8 cellular contexts compared by ENCODE assay signal in genomic region chr4:2441393-2442174, GRCh38. TPM values are rescaled to one million over a fixed set of nuclear protein-coding genes. Genes with fewer than 3 reads are reported as not detected.
DNase-seq lines count a peak whose midpoint lies in the region; ATAC-seq and TF ChIP-seq lines count a peak whose summit lies in the region.

No MANE protein-coding gene starts in this region.

- H3K36me3 ChIP-seq in CD8-positive, alpha-beta memory T cell (ENCODE audit: insufficient read depth, low read length): no peaks in the 10 kb centered on the region
- no peaks in the 10 kb centered on the region for H3K36me3 ChIP-seq in cardiac muscle cell

- peak overlapping the region in 2 of 8 donors; percentile 15 to 89 for H3K27ac Mint-ChIP-seq in CD8-positive, alpha-beta memory T cell

- no peak overlapping the region for H3K4me3 ChIP-seq in CD8-positive, alpha-beta memory T cell (ENCODE audit: low read length)
- no peak overlapping the region for H3K4me3 ChIP-seq in cardiac muscle cell

- POLR2A ChIA-PET in CD8-positive, alpha-beta memory T cell (lab: Charles Lee): interaction anchor here (0.7 kb wide), 1 partner anchor 221 kb away, joined by 7 read pairs; no protein-coding TSS in a partner anchor

- peak; percentile 69 for ATAC-seq in GM19328 (IDR thresholded peaks at IDR 0.05; ENCODE audit: unreplicated experiment)
- ATAC-seq in GM21717 (IDR thresholded peaks at IDR 0.05; ENCODE audit: unreplicated experiment): no peak

- peak overlapping the region in 1 of 7 donors; percentile 80 for H3K4me3 Mint-ChIP-seq in CD8-positive, alpha-beta memory T cell

- H3K9me3 ChIP-seq in CD8-positive, alpha-beta memory T cell (ENCODE audit: low read length): no peaks in the 10 kb centered on the region
- no peaks in the 10 kb centered on the region for H3K9me3 ChIP-seq in cardiac muscle cell (ENCODE audit: low read depth)

- H3K4me1 Mint-ChIP-seq in CD8-positive, alpha-beta memory T cell: peaks cover 0 to 4% (median 2%) of the 10 kb centered on the region in 3 donors

- H3K27me3 ChIP-seq in CD8-positive, alpha-beta memory T cell (ENCODE audit: insufficient read depth, low read length, poor library complexity, severe bottlenecking): no peaks in the 10 kb centered on the region
- H3K27me3 ChIP-seq in cardiac muscle cell: no peaks in the 10 kb centered on the region

- no peak overlapping the region for H3K27ac ChIP-seq in CD8-positive, alpha-beta memory T cell (ENCODE audit: low read depth, low read length)
- no peak overlapping the region for H3K27ac ChIP-seq in cardiac muscle cell

- CTCF ChIA-PET in CD8-positive, alpha-beta memory T cell (lab: Charles Lee): interaction anchor here (0.7 to 6.1 kb wide), 13 partner anchors 10 to 233 kb away, joined by 3 to 39 read pairs (median 3); partner anchors contain the start of genes CFAP99, MXD4 and ZFYVE28

- peak; percentile 58 to 82 (median 66) for DNase-seq in CD8-positive, alpha-beta memory T cell
- DNase-seq in HPDE6-E6E7 (ENCODE audit: extremely low spot score): peak; percentile 61
- DNase-seq in RPMI8226: peak; percentile 84
- peak; percentile 60 for DNase-seq in activated effector memory CD4-positive, alpha-beta T cell treated with Interleukin-2 at 50 U/mL for 16 hours
- DNase-seq in cardiac muscle cell (ENCODE audit: low read depth in 1 of 2, low spot score in 1 of 2): peak; percentile 69 to 83
- peak; percentile 59 for DNase-seq in stimulated activated CD4-positive, alpha-beta T cell treated with anti-CD3 and anti-CD28 coated beads, Interleukin-12 subunit alpha, Interleukin-12 subunit beta, amount 100 ng/mL, for 4 hours

- TF ChIP-seq CTCF in cardiac muscle cell (IDR thresholded peaks at IDR 0.05; ENCODE audit: low read depth, low read length): peak; percentile 87

- H3K36me3 Mint-ChIP-seq in CD8-positive, alpha-beta memory T cell: no peaks in the 10 kb centered on the region

- no peaks in the 10 kb centered on the region for H3K27me3 Mint-ChIP-seq in CD8-positive, alpha-beta memory T cell

- peaks cover 3% of the 10 kb centered on the region for H3K4me1 ChIP-seq in CD8-positive, alpha-beta memory T cell (ENCODE audit: insufficient read depth, low read length)
- H3K4me1 ChIP-seq in cardiac muscle cell (ENCODE audit: low read depth): no peaks in the 10 kb centered on the region

- H3K9me3 Mint-ChIP-seq in CD8-positive, alpha-beta memory T cell: no peaks in the 10 kb centered on the region

RNA-seq across cellular contexts. Expression of gene CFAP99, which starts 22.8 kb away (rescaled TPM):
- under 1 TPM in 1 of 2 experiments, not detected in 1; 0.07 TPM for total RNA-seq in CD8-positive, alpha-beta memory T cell
- not detected for polyA plus RNA-seq in CD8-positive, alpha-beta memory T cell
- total RNA-seq in cardiac muscle cell: not detected in 2 replicates
- 0.10 TPM in 1 of 2 replicates, not detected in the other for polyA plus RNA-seq in cardiac muscle cell

RNA-seq across cellular contexts. Expression of gene ZFYVE28, which starts 23.1 kb away (rescaled TPM):
- total RNA-seq in CD8-positive, alpha-beta memory T cell: 10 to 100 TPM; 12.9 to 13.2 TPM
- polyA plus RNA-seq in CD8-positive, alpha-beta memory T cell: 14.8 TPM
- total RNA-seq in cardiac muscle cell: 2.7 and 4.0 TPM in 2 replicates
- polyA plus RNA-seq in cardiac muscle cell: 1.3 and 1.9 TPM in 2 replicates

RNA-seq across cellular contexts. Expression of gene RNF4, which starts 27.3 kb away (rescaled TPM):
- total RNA-seq in CD8-positive, alpha-beta memory T cell: 10 to 100 TPM; 95.4 to 98.1 TPM
- 94.8 TPM for polyA plus RNA-seq in CD8-positive, alpha-beta memory T cell
- total RNA-seq in cardiac muscle cell: 58.7 and 58.8 TPM in 2 replicates
- 56.8 and 81.1 TPM in 2 replicates for polyA plus RNA-seq in cardiac muscle cell
